In the genomic region with DNA sequence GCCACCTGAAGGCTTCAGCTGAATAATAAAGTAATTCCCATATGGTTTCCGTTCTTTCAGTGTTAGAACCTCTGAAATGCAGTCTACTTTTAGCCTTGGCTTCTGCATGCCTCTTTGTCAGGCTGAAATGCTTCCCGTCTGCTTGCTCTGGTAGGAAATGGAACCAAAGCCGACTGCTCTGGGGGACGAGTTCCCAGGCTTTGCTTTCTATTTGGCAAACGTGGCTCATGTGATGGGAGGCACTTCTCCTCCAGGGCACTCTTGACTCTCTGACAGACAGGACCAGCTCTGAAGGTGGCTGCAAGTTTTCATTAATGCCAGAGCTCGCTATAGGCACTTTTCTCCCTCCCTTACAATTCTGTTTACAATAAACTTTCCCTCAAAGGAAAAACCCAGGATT, we compare ENCODE assay signal across 8 cellular contexts.
DNase-seq lines count a peak whose midpoint lies in the region; ATAC-seq and TF ChIP-seq lines count a peak whose summit lies in the region.

No MANE protein-coding gene starts in this region.

- DNase-seq in G401 (ENCODE audit: low spot score) (peak; percentile 7), iPS DF 19.7 (ENCODE audit: low read depth, low spot score) (peak; percentile 15), sigmoid colon (peak; percentile 72), testis (no peak), SHP77 treated with DMSO at 0.1 percent for 48 hours (lab: John Stamatoyannopoulos, UW) (no peak)
- no peak for DNase-seq in activated CD4-positive, alpha-beta T cell treated with anti-CD3 and anti-CD28 coated beads, Interleukin-2, amount 10 ng/mL, durations not matched to agents 7 days and 5 days

- no peak for TF ChIP-seq EP300 in sigmoid colon (IDR thresholded peaks at IDR 0.05)

- peaks cover 4% of the 10 kb centered on the region for H3K27me3 Mint-ChIP-seq in brain
- H3K27me3 Mint-ChIP-seq in activated CD4-positive, alpha-beta T cell treated with anti-CD3 and anti-CD28 coated beads, Interleukin-2, amount 10 ng/mL, durations not matched to agents 7 days and 5 days = no peaks in the 10 kb centered on the region

- peaks cover 72% of the 10 kb centered on the region for H3K4me1 Mint-ChIP-seq in brain
- peaks cover 11% of the 10 kb centered on the region for H3K4me1 Mint-ChIP-seq in activated CD4-positive, alpha-beta T cell treated with anti-CD3 and anti-CD28 coated beads, Interleukin-2, amount 10 ng/mL, durations not matched to agents 7 days and 5 days

- peak overlapping the region; percentile 89 to 97 (median 96) for H3K27ac Mint-ChIP-seq in brain
- no peak overlapping the region for H3K27ac Mint-ChIP-seq in activated CD4-positive, alpha-beta T cell treated with anti-CD3 and anti-CD28 coated beads, Interleukin-2, amount 10 ng/mL, durations not matched to agents 7 days and 5 days

- no peaks in the 10 kb centered on the region for H3K9me3 ChIP-seq in sigmoid colon
- no peaks in the 10 kb centered on the region for H3K9me3 ChIP-seq in testis

- H3K36me3 ChIP-seq in sigmoid colon (no peaks in the 10 kb centered on the region), testis (ENCODE audit: low read depth, missing control alignments) (no peaks in the 10 kb centered on the region)

- ATAC-seq in HG02678 (IDR thresholded peaks at IDR 0.05; ENCODE audit: unreplicated experiment) = no peak

- H3K27me3 ChIP-seq in sigmoid colon = no peaks in the 10 kb centered on the region
- H3K27me3 ChIP-seq in testis = no peaks in the 10 kb centered on the region

- in situ Hi-C loops in G401 (cut with HindIII; ENCODE audit: low sequenced_read_pairs) = no loop called here

- H3K9me3 Mint-ChIP-seq in brain = peaks cover 0 to 5% (median 0%) of the 10 kb centered on the region in 5 experiments
- peaks cover 5% of the 10 kb centered on the region for H3K9me3 Mint-ChIP-seq in activated CD4-positive, alpha-beta T cell treated with anti-CD3 and anti-CD28 coated beads, Interleukin-2, amount 10 ng/mL, durations not matched to agents 7 days and 5 days

- TF ChIP-seq POLR2A in sigmoid colon (IDR thresholded peaks at IDR 0.05) (no peak), testis (IDR thresholded peaks at IDR 0.05) (no peak)

- H3K4me3 Mint-ChIP-seq in brain = peak overlapping the region; percentile 53 to 82 (median 73)
- H3K4me3 Mint-ChIP-seq in activated CD4-positive, alpha-beta T cell treated with anti-CD3 and anti-CD28 coated beads, Interleukin-2, amount 10 ng/mL, durations not matched to agents 7 days and 5 days = no peak overlapping the region

- H3K4me1 ChIP-seq in sigmoid colon (peaks cover 0 to 47% (median 24%) of the 10 kb centered on the region in 4 donors), testis (no peaks in the 10 kb centered on the region)

- peaks cover 24% of the 10 kb centered on the region for H3K36me3 Mint-ChIP-seq in brain
- no peaks in the 10 kb centered on the region for H3K36me3 Mint-ChIP-seq in activated CD4-positive, alpha-beta T cell treated with anti-CD3 and anti-CD28 coated beads, Interleukin-2, amount 10 ng/mL, durations not matched to agents 7 days and 5 days (ENCODE audit: low read depth)

- WGBS in sigmoid colon, 2 donors = 33 to 50% methylated on average over 6 of the region's 6 CpGs
- WGBS in testis, 2 donors = 35 to 41% methylated on average over 6 of the region's 6 CpGs

- POLR2A ChIA-PET in activated CD4-positive, alpha-beta T cell treated with anti-CD3 and anti-CD28 coated beads, Interleukin-2, amount 10 ng/mL, durations not matched to agents 7 days and 5 days (lab: Charles Lee) = no interaction called here

- H3K27ac ChIP-seq in sigmoid colon = peak overlapping the region; percentile 39 to 66 (median 63)
- H3K27ac ChIP-seq in testis = peak overlapping the region in 1 of 2 donors; percentile 37

- CTCF ChIA-PET in activated CD4-positive, alpha-beta T cell treated with anti-CD3 and anti-CD28 coated beads, Interleukin-2, amount 10 ng/mL, durations not matched to agents 7 days and 5 days (lab: Charles Lee) = no interaction called here

- TF ChIP-seq CTCF in brain (conservative IDR thresholded peaks at IDR 0.05) (no peak), sigmoid colon (IDR thresholded peaks at IDR 0.05) (no peak), testis (IDR thresholded peaks at IDR 0.05) (no peak)

- H3K4me3 ChIP-seq in sigmoid colon (peak overlapping the region in 3 of 4 donors; percentile 24 to 33 (median 26)), testis (no peak overlapping the region)

- intact Hi-C loops in sigmoid colon (cut with DNase I) (no loop called here), testis (cut with DNase I; ENCODE audit: low total_unique reads) (no loop called here)

Comparison
In these comparisons a context has a peak if more than half of its experiments do, and no peak if none do; other contexts are left out.
1. DNase-seq: peak in G401 (single experiment), iPS DF 19.7 (single experiment) and sigmoid colon (single experiment); none in activated CD4-positive, alpha-beta T cell treated with anti-CD3 and anti-CD28 coated beads, Interleukin-2, amount 10 ng/mL, durations not matched to agents 7 days and 5 days (single experiment), testis (single experiment) and SHP77 treated with DMSO at 0.1 percent for 48 hours (single experiment).
2. H3K4me3 ChIP-seq: peak in sigmoid colon (3 of 4); none in testis (0 of 2).